ENCODE assay signal across 1 cellular context in the genomic region with DNA sequence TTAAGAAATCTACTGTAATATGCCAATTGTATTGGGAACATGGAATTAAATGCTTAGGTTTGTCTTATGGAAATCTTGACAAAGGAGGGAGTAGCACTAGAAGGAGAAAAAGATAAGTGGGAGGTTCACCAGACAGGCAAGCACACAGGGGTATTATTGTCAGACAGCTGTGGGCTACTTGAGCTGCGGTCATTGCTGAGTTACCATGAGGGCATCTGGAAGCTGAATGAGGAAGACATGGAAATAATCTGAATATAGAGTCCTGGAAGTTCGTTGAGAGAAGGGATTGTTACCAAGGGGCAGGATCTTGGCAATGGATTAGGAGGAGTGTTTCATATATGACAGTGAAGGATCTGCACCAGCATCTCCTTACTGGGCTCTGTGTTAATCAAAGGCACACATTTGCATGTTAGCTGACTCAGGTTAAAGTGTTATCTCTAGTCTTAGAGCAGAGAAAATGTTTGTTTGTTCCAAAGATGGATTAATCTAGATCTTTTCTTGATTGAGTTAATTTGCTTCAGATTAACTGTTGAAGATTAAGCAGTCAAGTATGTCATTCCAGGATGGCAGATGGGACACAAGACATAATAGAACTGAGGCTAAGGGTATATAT.
TF ChIP-seq lines count a peak whose summit lies in the region.

No MANE protein-coding gene starts in this region.

TF ChIP-seq in K562, 482 proteins besides CTCF, POLR2A, EP300 and RAD21 (continued from another document):
- peak; percentile 80 for TF ChIP-seq C11orf30 (IDR thresholded peaks at IDR 0.05; ENCODE audit: low read depth)
- TF ChIP-seq XRCC4 (IDR thresholded peaks at IDR 0.05; ENCODE audit: extremely low read depth, insufficient read depth, insufficient read length) = no peak
- peak; percentile 57 for TF ChIP-seq MAFG (tag; conservative IDR thresholded peaks at IDR 0.05)
- TF ChIP-seq PKNOX1 (IDR thresholded peaks at IDR 0.05) = peak; percentile 19; the same call in 1 of the 2 replicates
- TF ChIP-seq ZNF354B (CRISPR knock-in tag; IDR thresholded peaks at IDR 0.05) = no peak
- no peak for TF ChIP-seq ZBTB17 (CRISPR knock-in tag; IDR thresholded peaks at IDR 0.05)
